ENCODE assay signal across 8 cellular contexts in genomic region chr19:18543814-18544475, GRCh38. TPM values are rescaled to one million over a fixed set of nuclear protein-coding genes. Genes with fewer than 3 reads are reported as not detected.
DNase-seq lines count a peak whose midpoint lies in the region; ATAC-seq and TF ChIP-seq lines count a peak whose summit lies in the region.

No MANE protein-coding gene starts in this region.

- no peaks in the 10 kb centered on the region for H4K20me1 ChIP-seq in GM23248 (ENCODE audit: insufficient read depth)

- H3K4me1 Mint-ChIP-seq in T-cell = peaks cover 19 to 32% (median 27%) of the 10 kb centered on the region in 3 donors

- H3K27me3 ChIP-seq in GM06990 (replicated peaks; ENCODE audit: control insufficient read depth, insufficient read depth, low read length) = no peaks in the 10 kb centered on the region
- no peaks in the 10 kb centered on the region for H3K27me3 ChIP-seq in GM23248 (replicated peaks; ENCODE audit: insufficient read depth)
- H3K27me3 ChIP-seq in iPS-20b (ENCODE audit: insufficient read depth, low read length) = no peaks in the 10 kb centered on the region
- H3K27me3 ChIP-seq in spleen (replicated peaks in 1 of 7) = no peaks in the 10 kb centered on the region

- peaks cover 31% of the 10 kb centered on the region for H3K79me2 ChIP-seq in GM23248 (ENCODE audit: insufficient read depth)

- no peaks in the 10 kb centered on the region for H3K27me3 Mint-ChIP-seq in T-cell

- H3K4me1 ChIP-seq in GM23248 (ENCODE audit: insufficient read depth) (peaks cover 16% of the 10 kb centered on the region), iPS-20b (ENCODE audit: insufficient read depth, low read length) (peaks cover 6% of the 10 kb centered on the region), spleen (peaks cover 11 to 52% (median 24%) of the 10 kb centered on the region in 6 donors)

- no peaks in the 10 kb centered on the region for H3K9me2 ChIP-seq in GM23248 (ENCODE audit: insufficient read depth)

- DNase-seq in GM06990 (ENCODE audit: extremely low read depth, insufficient read length) = peak; percentile 59
- peak; percentile 90 for DNase-seq in GM23248
- DNase-seq in LoVo (ENCODE audit: low spot score) = peak; percentile 66
- DNase-seq in T-cell = peak; percentile 38 to 80 (median 65)
- peak; percentile 49 for DNase-seq in astrocyte of the hippocampus (ENCODE audit: low read depth, low spot score)
- peak; percentile 89 for DNase-seq in spleen
- no peak for DNase-seq in NCI-H2107 treated with DMSO at 0.1 percent for 48 hours (lab: John Stamatoyannopoulos, UW; ENCODE audit: unreplicated experiment)

- WGBS in GM23248 (ENCODE audit: low coverage in 1 of 2, low lambda C conversion rate in 2 of 2, missing lambda C conversion rate in 2 of 2), 2 experiments = 4% methylated on average over 12 of the region's 12 CpGs
- WGBS in spleen, 5 donors = 2 to 5% (median 5%) methylated on average over 8 to 12 of the region's 12 CpGs

- H3K9ac ChIP-seq in GM23248 (peak overlapping the region; percentile 45), iPS-20b (ENCODE audit: low read depth, low read length) (peak overlapping the region; percentile 51; the same call in 1 of the 2 replicates)

- POLR2A ChIA-PET in T-cell (lab: Charles Lee) = interaction anchor here (0.9 to 1.2 kb wide), 3 partner anchors 13 to 45 kb away, joined by 3 to 18 read pairs (median 3); partner anchors contain the start of gene KXD1 (in 1 of the 2)

- in situ Hi-C loops in GM23248 (cut with MboI) = no loop called here

- H3F3A ChIP-seq in GM23248 (ENCODE audit: insufficient read depth) = 0 out of 2 replicates have a peak, but pooled peaks cover 8% of the 10 kb centered on the region

- H3K36me3 ChIP-seq in GM06990 (ENCODE audit: control insufficient read depth, insufficient read depth, low read length) (peaks cover 12% of the 10 kb centered on the region), GM23248 (ENCODE audit: low read depth) (no peaks in the 10 kb centered on the region; the same call in 1 of the 2 replicates), iPS-20b (ENCODE audit: insufficient read depth, low read depth, low read length) (peaks cover 29% of the 10 kb centered on the region), spleen (peaks cover 0 to 29% (median 20%) of the 10 kb centered on the region in 6 donors)

- H3K27ac ChIP-seq in GM23248 = peak overlapping the region; percentile 28; the same call in 1 of the 2 replicates
- peak overlapping the region; percentile 30 for H3K27ac ChIP-seq in iPS-20b (ENCODE audit: low read length)
- peak overlapping the region; percentile 88 to 96 (median 92) for H3K27ac ChIP-seq in spleen

- H3K27ac Mint-ChIP-seq in T-cell = peak overlapping the region; percentile 95 to 98

- CTCF ChIA-PET in T-cell (lab: Charles Lee) = interaction anchor here (1.0 to 1.4 kb wide), 4 partner anchors 15 to 69 kb away, joined by 3 to 5 read pairs (median 4); no protein-coding TSS in a partner anchor

- peak; percentile 73 to 79 (median 76) for ATAC-seq in T-cell (replicated peaks in 1 of 4)

- peak overlapping the region; percentile 72 for H3K4me2 ChIP-seq in GM23248 (ENCODE audit: unreplicated experiment)

- TF ChIP-seq CTCF in GM06990 (IDR thresholded peaks at IDR 0.05; ENCODE audit: insufficient read depth, low read length, poor library complexity, severe bottlenecking) (peak; percentile 28), spleen (IDR thresholded peaks at IDR 0.05 in 8 of 11, conservative IDR thresholded peaks at IDR 0.05 in 3 of 11) (peak in 6 of 11 experiments; percentile 16 to 28 (median 21))

- H3K9me3 ChIP-seq in GM23248 (ENCODE audit: low read depth) = no peaks in the 10 kb centered on the region
- H3K9me3 ChIP-seq in iPS-20b (ENCODE audit: insufficient read depth, low read depth, low read length) = no peaks in the 10 kb centered on the region
- no peaks in the 10 kb centered on the region for H3K9me3 ChIP-seq in spleen

- TF ChIP-seq POLR2A in spleen (IDR thresholded peaks at IDR 0.05) = peak in 1 of 3 donors; percentile 40

- H3K9me3 Mint-ChIP-seq in T-cell = no peaks in the 10 kb centered on the region

- H3K4me3 ChIP-seq in GM06990 (replicated peaks; ENCODE audit: low read depth, low read length) (peak overlapping the region; percentile 87), GM23248 (peak overlapping the region; percentile 62), iPS-20b (ENCODE audit: low read length) (peak overlapping the region; percentile 73), spleen (peak overlapping the region; percentile 38 to 84 (median 56))

- peak overlapping the region; percentile 86 for H2AFZ ChIP-seq in GM23248

- intact Hi-C loops in spleen (cut with DNase I; ENCODE audit: low total_unique reads) = no loop called here

- no peaks in the 10 kb centered on the region for H3K36me3 Mint-ChIP-seq in T-cell

- peak overlapping the region; percentile 86 to 95 (median 89) for H3K4me3 Mint-ChIP-seq in T-cell

RNA-seq across cellular contexts. Expression of gene FKBP8, which starts 0.6 kb away (rescaled TPM):
- 419 and 466 TPM in 2 replicates for total RNA-seq in GM23248 (2014; rRNA removed; shearing (Covaris generic))
- polyA plus RNA-seq in GM23248 (2016; fragmentation: Nextera tagmentation; extraction: Ambion mirVana) (195 and 208 TPM in 2 replicates), spleen (100 to 1,000 TPM; 131 to 276 (median 141) TPM)
- total RNA-seq in T-cell (100 to 1,000 TPM; 158 to 282 (median 244) TPM), spleen (100 to 1,000 TPM; 183 to 309 (median 203) TPM)

RNA-seq across cellular contexts. Expression of gene KXD1, which starts 13.7 kb away (rescaled TPM):
- 91.2 and 110 TPM in 2 replicates for total RNA-seq in GM23248 (2014; rRNA removed; shearing (Covaris generic))
- 129 and 135 TPM in 2 replicates for polyA plus RNA-seq in GM23248 (2016; fragmentation: Nextera tagmentation; extraction: Ambion mirVana)
- total RNA-seq in T-cell = 100 to 1,000 TPM in 1 of 5 donors, 10 to 100 TPM in 4; 73.1 to 112 (median 95.8) TPM
- total RNA-seq in spleen = 10 to 100 TPM; 63.9 to 90.9 (median 75.7) TPM
- 10 to 100 TPM; 65.9 to 78.5 (median 68.9) TPM for polyA plus RNA-seq in spleen

RNA-seq across cellular contexts. Expression of gene ELL, which starts 22.1 kb away (rescaled TPM):
- 22.1 and 24.2 TPM in 2 replicates for total RNA-seq in GM23248 (2014; rRNA removed; shearing (Covaris generic))
- 16.4 and 17.1 TPM in 2 replicates for polyA plus RNA-seq in GM23248 (2016; fragmentation: Nextera tagmentation; extraction: Ambion mirVana)
- 10 to 100 TPM; 27.2 to 46.4 (median 33.4) TPM for total RNA-seq in T-cell
- total RNA-seq in spleen = 10 to 100 TPM; 23.0 to 44.8 (median 32.1) TPM
- polyA plus RNA-seq in spleen = 10 to 100 TPM in 1 of 3 donors, 1 to 10 TPM in 2; 4.5 to 14.2 (median 7.9) TPM

RNA-seq across cellular contexts. Expression of gene UBA52, which starts 27.7 kb away (rescaled TPM):
- 647 and 755 TPM in 2 replicates for total RNA-seq in GM23248 (2014; rRNA removed; shearing (Covaris generic))
- polyA plus RNA-seq in GM23248 (2016; fragmentation: Nextera tagmentation; extraction: Ambion mirVana) = 708 and 711 TPM in 2 replicates
- 1,000 to 10,000 TPM; 1,917 to 2,053 (median 1,972) TPM for total RNA-seq in T-cell
- total RNA-seq in spleen = 1,000 to 10,000 TPM in 3 of 7 donors, 100 to 1,000 TPM in 4; 650 to 1,362 (median 985) TPM
- 1,000 to 10,000 TPM; 1,341 to 2,132 (median 1,852) TPM for polyA plus RNA-seq in spleen

RNA-seq across cellular contexts. Expression of gene REX1BD, which starts 44.7 kb away (rescaled TPM):
- 79.9 and 133 TPM in 2 replicates for total RNA-seq in GM23248 (2014; rRNA removed; shearing (Covaris generic))
- polyA plus RNA-seq in GM23248 (2016; fragmentation: Nextera tagmentation; extraction: Ambion mirVana) (103 and 105 TPM in 2 replicates), spleen (100 to 1,000 TPM; 127 to 182 (median 160) TPM)
- total RNA-seq in T-cell (100 to 1,000 TPM in 4 of 5 donors, 10 to 100 TPM in 1; 91.8 to 166 (median 150) TPM), spleen (100 to 1,000 TPM in 1 of 7 donors, 10 to 100 TPM in 6; 65.4 to 103 (median 78.7) TPM)

Comparison
In these comparisons a context has a peak if more than half of its experiments do, and no peak if none do; other contexts are left out.
1. H3K27ac ChIP-seq: peak in every context shown above with its lines; median percentile 92 in spleen; 30 in iPS-20b; 28 in GM23248.